ENCODE assay signal across 8 cellular contexts in genomic region chr17:8376302-8377067, GRCh38.
A peak's percentile ranks its signal among the peaks of the same experiment; 100 is the strongest.
DNase-seq lines count a peak whose midpoint lies in the region; ATAC-seq, FAIRE-seq and TF ChIP-seq lines count a peak whose summit lies in the region.

KRABD2 (minus strand) TSS chr17:8376704.

- no peak within 1 kb of the TSS for H2BK15ac ChIP-seq in neuronal stem cell (ENCODE audit: low read length)

- H2AFZ ChIP-seq in Loucy (ENCODE audit: low read length): peak within 1 kb of the TSS; percentile 85
- H2AFZ ChIP-seq in neuronal stem cell (ENCODE audit: low read length): peak within 1 kb of the TSS; percentile 90

- peak within 1 kb of the TSS; percentile 84 for H3K4me3 ChIP-seq in Loucy (ENCODE audit: low read length, poor library complexity, severe bottlenecking)
- peak within 1 kb of the TSS; percentile 58 for H3K4me3 ChIP-seq in SJCRH30
- peak within 1 kb of the TSS; percentile 76 to 96 for H3K4me3 ChIP-seq in neuronal stem cell (ENCODE audit: low read length in 2 of 2)

- ATAC-seq in GM21737 (IDR thresholded peaks at IDR 0.05; ENCODE audit: unreplicated experiment): peak; percentile 95

- FAIRE-seq in frontal cortex (lab: Jason Lieb, UNC): no peak

- no peaks in the 10 kb centered on the region for H3K9me2 ChIP-seq in Loucy (replicated peaks; ENCODE audit: low read depth, low read length)

- peaks cover 27% of the 10 kb centered on the region for H3F3A ChIP-seq in Loucy (ENCODE audit: low read depth)

- H3K36me3 ChIP-seq in Loucy (ENCODE audit: insufficient read depth, low read length) (peaks cover 48% of the 10 kb centered on the region), SJCRH30 (peaks cover 54% of the 10 kb centered on the region), neuronal stem cell (replicated peaks in 1 of 2; ENCODE audit: control insufficient read depth in 2 of 2, insufficient read depth in 2 of 2, low read length in 2 of 2) (peaks cover 27 to 62% of the 10 kb centered on the region in 2 donors)

- H3K23ac ChIP-seq in neuronal stem cell (ENCODE audit: low read depth, low read length, poor library complexity): peak within 1 kb of the TSS; percentile 87

- H2BK5ac ChIP-seq in neuronal stem cell (ENCODE audit: low read length): no peak within 1 kb of the TSS

- H3K79me2 ChIP-seq in Loucy (ENCODE audit: insufficient read depth, low read length): peaks cover 52% of the 10 kb centered on the region

- DNase-seq in DMS53 (lab: John Stamatoyannopoulos, UW) (peak; percentile 98), SJCRH30 (peak; percentile 86 to 89), frontal cortex (ENCODE audit: low spot score in 2 of 2) (peak; percentile 89 to 97), neuronal stem cell (ENCODE audit: low spot score) (peak; percentile 79), stromal cell of bone marrow (ENCODE audit: low read depth) (peak; percentile 53)
- peak; percentile 92 for DNase-seq in activated naive CD4-positive, alpha-beta T cell treated with Interleukin-2 at 50 U/mL for 16 hours

- no CpG with 5 or more reads among the region's 41 CpGs for WGBS in neuronal stem cell (ENCODE audit: extremely low coverage in 2 of 2, insufficient read length in 2 of 2, insufficient replicate concordance in 1 of 2), 2 donors

- H3K27ac ChIP-seq in SJCRH30 (peak within 1 kb of the TSS; percentile 73), neuronal stem cell (replicated peaks; ENCODE audit: low read length) (peak within 1 kb of the TSS; percentile 85)

- peak within 1 kb of the TSS; percentile 97 for H3K18ac ChIP-seq in neuronal stem cell (ENCODE audit: low read length)

- peak within 1 kb of the TSS; percentile 12 for H2AK5ac ChIP-seq in neuronal stem cell (ENCODE audit: low read depth, low read length)

- H2BK12ac ChIP-seq in neuronal stem cell (ENCODE audit: low read length): no peak within 1 kb of the TSS

- peak; percentile 61 for TF ChIP-seq CTCF in Loucy (conservative IDR thresholded peaks at IDR 0.05; ENCODE audit: low read length)

- H3K4ac ChIP-seq in neuronal stem cell (ENCODE audit: low read length): no peak within 1 kb of the TSS

- no peak within 1 kb of the TSS for H4K91ac ChIP-seq in neuronal stem cell (ENCODE audit: low read depth, low read length, poor library complexity)

- no peaks in the 10 kb centered on the region for H3K27me3 ChIP-seq in Loucy (ENCODE audit: insufficient read depth, low read length, poor library complexity, severe bottlenecking)
- 0 out of 2 replicates have a peak, but pooled peaks cover 2% of the 10 kb centered on the region for H3K27me3 ChIP-seq in SJCRH30
- no peaks in the 10 kb centered on the region for H3K27me3 ChIP-seq in neuronal stem cell (ENCODE audit: control insufficient read depth in 3 of 3, insufficient read depth in 3 of 3, low read depth in 1 of 3, low read length in 3 of 3)

- H3K9ac ChIP-seq in Loucy (ENCODE audit: low read depth, low read length, poor library complexity, severe bottlenecking): peak within 1 kb of the TSS; percentile 82
- H3K9ac ChIP-seq in neuronal stem cell (ENCODE audit: low read depth, low read length, poor library complexity): peak within 1 kb of the TSS; percentile 98

- H3K9me3 ChIP-seq in Loucy (ENCODE audit: insufficient read depth, low read depth, low read length): no peaks in the 10 kb centered on the region
- no peaks in the 10 kb centered on the region for H3K9me3 ChIP-seq in SJCRH30 (replicated peaks)
- no peaks in the 10 kb centered on the region for H3K9me3 ChIP-seq in neuronal stem cell (replicated peaks in 1 of 2; ENCODE audit: control insufficient read depth in 2 of 2, insufficient read depth in 1 of 2, low read depth in 1 of 2, low read length in 2 of 2)

- H4K8ac ChIP-seq in neuronal stem cell (ENCODE audit: low read depth, low read length): peak within 1 kb of the TSS; percentile 52

- peak within 1 kb of the TSS; percentile 98 for H3K4me2 ChIP-seq in Loucy (ENCODE audit: low read depth, low read length, poor library complexity, severe bottlenecking)
- peak within 1 kb of the TSS; percentile 81 for H3K4me2 ChIP-seq in neuronal stem cell (ENCODE audit: insufficient read depth, low read length, poor library complexity, severe bottlenecking)

- no peak within 1 kb of the TSS for H3K14ac ChIP-seq in neuronal stem cell (ENCODE audit: low read length)

- peaks cover 48% of the 10 kb centered on the region for H4K20me1 ChIP-seq in Loucy (ENCODE audit: insufficient read depth, low read length, poor library complexity, severe bottlenecking)

- no peak within 1 kb of the TSS for H2BK120ac ChIP-seq in neuronal stem cell (ENCODE audit: low read depth, low read length)

- H3K4me1 ChIP-seq in Loucy (ENCODE audit: insufficient read depth, low read length, poor library complexity, severe bottlenecking) (peaks cover 42% of the 10 kb centered on the region), SJCRH30 (peaks cover 12% of the 10 kb centered on the region), neuronal stem cell (ENCODE audit: control insufficient read depth in 2 of 2, insufficient read depth in 1 of 2, low read depth in 1 of 2, low read length in 2 of 2) (peaks cover 4 to 9% of the 10 kb centered on the region in 2 donors)

- peaks cover 2% of the 10 kb centered on the region for H3K79me1 ChIP-seq in neuronal stem cell (ENCODE audit: low read depth, low read length)

Comparison
In these comparisons a context has a peak if more than half of its experiments do, and no peak if none do; other contexts are left out.
1. Peak in every context shown above with its lines: DNase-seq, ATAC-seq, H3K4me3 ChIP-seq and H3K27ac ChIP-seq.